ENCODE assay signal across 1 cellular context in the genomic region with DNA sequence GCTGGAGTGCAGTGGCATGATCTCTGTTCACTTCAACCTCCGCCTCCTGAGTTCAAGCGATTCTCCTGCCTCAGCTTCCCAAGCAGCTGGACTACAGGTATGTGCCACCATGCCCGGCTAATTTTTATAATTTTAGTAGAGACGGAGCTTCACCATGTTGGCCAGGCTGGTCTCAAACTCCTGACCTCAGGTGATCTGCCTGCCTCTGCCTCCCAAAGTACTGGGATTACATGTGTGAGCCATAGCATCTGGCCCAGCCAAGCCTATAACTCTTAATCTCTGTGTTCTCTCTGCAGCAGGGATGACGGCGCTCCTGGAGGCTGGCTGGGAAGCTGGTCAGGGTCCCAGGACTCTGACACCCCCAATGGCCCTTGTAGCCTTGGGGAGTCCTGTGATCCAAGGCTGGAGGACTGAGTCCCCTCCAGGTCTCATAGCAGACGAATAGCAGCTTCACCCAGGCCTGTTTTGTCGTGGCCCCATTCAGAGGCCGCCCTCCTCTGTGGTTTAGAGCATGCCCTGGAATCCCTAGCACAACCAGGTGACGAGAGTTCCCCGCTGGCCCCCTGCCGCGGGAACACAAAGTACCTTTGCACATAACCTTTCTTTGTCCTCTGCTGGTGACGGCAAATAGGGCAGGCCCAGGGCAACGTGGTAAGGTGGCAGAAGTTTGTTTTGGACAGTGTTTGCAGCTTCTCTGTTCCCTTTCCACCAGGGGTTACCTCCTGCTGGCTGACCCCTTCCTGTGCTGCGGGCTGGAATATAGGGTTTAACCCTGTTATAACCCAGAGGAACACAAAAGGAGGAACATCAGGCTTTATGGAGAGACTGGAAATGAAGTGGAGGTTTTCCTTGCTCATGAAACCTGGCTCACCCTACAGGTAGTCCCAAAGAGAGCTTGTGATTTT.
TF ChIP-seq lines count a peak whose summit lies in the region.

No MANE protein-coding gene starts in this region.

TF ChIP-seq in HepG2, 621 proteins besides CTCF, POLR2A, EP300 and RAD21 (continued from another document and continues in another):
- TF ChIP-seq HOXA9 (CRISPR knock-in tag; IDR thresholded peaks at IDR 0.05; ENCODE audit: borderline replicate concordance) = no peak
- no peak for TF ChIP-seq ZNF616 (CRISPR knock-in tag; IDR thresholded peaks at IDR 0.05; ENCODE audit: low read depth)
- TF ChIP-seq ZNF883 (CRISPR knock-in tag; IDR thresholded peaks at IDR 0.05; ENCODE audit: not compliant biosample characterization) = peak; percentile 90
- peak; percentile 76 for TF ChIP-seq FOSL2 (CRISPR knock-in tag; IDR thresholded peaks at IDR 0.05)
- peak; percentile 96 for TF ChIP-seq PATZ1 (CRISPR knock-in tag; IDR thresholded peaks at IDR 0.05)
- no peak for TF ChIP-seq ZBTB10 (CRISPR knock-in tag; IDR thresholded peaks at IDR 0.05; ENCODE audit: borderline replicate concordance)
- TF ChIP-seq NKX3-1 (CRISPR knock-in tag; IDR thresholded peaks at IDR 0.05) = no peak
- 0 out of 2 replicates have a peak, but pooled peaks have one; percentile 52 for TF ChIP-seq HBP1 (CRISPR knock-in tag; IDR thresholded peaks at IDR 0.05; ENCODE audit: low read depth)
- peak; percentile 87 for TF ChIP-seq DMAP1 (CRISPR knock-in tag; IDR thresholded peaks at IDR 0.05)
- 0 out of 2 replicates have a peak, but pooled peaks have one; percentile 7 for TF ChIP-seq ZNF337 (CRISPR knock-in tag; IDR thresholded peaks at IDR 0.05; ENCODE audit: borderline replicate concordance, low read depth)
- TF ChIP-seq ZNF670 (CRISPR knock-in tag; IDR thresholded peaks at IDR 0.05; ENCODE audit: borderline replicate concordance) = no peak
- TF ChIP-seq SALL1 (CRISPR knock-in tag; IDR thresholded peaks at IDR 0.05) = peak; percentile 80; the same call in 1 of the 2 replicates
- TF ChIP-seq PAX8 (CRISPR knock-in tag; IDR thresholded peaks at IDR 0.05; ENCODE audit: borderline replicate concordance) = peak; percentile 12; the same call in 1 of the 2 replicates
- TF ChIP-seq, protein P1, sequence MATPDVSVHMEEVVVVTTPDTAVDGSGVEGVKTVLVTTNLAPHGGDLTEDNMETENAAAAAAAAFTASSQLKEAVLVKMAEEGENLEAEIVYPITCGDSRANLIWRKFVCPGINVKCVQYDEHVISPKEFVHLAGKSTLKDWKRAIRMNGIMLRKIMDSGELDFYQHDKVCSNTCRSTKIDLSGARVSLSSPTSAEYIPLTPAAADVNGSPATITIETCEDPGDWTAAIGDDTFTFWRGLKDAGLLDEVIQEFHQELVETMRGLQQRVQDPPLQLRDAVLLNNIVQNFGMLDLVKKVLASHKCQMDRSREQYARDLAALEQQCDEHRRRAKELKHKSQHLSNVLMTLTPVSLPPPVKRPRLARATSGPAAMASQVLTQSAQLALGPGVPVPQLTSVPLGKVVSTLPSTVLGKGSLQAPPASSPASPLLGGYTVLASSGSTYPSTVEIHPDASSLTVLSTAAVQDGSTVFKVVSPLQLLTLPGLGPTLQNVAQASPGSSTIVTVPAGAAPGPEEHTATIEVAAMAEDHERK (CRISPR knock-in tag; IDR thresholded peaks at IDR 0.05; ENCODE audit: low read depth) = no peak
- TF ChIP-seq ZNF3 (CRISPR knock-in tag; IDR thresholded peaks at IDR 0.05) = no peak
- TF ChIP-seq RELA (CRISPR knock-in tag; IDR thresholded peaks at IDR 0.05) = peak; percentile 66; the same call in 1 of the 2 replicates
- TF ChIP-seq ZBTB25 (CRISPR knock-in tag; IDR thresholded peaks at IDR 0.05) = peak; percentile 79
- no peak for TF ChIP-seq TCF7 (IDR thresholded peaks at IDR 0.05; ENCODE audit: low read depth)
- peak; percentile 93 for TF ChIP-seq ZNF263 (CRISPR knock-in tag; IDR thresholded peaks at IDR 0.05)
- TF ChIP-seq ZNF33B (CRISPR knock-in tag; IDR thresholded peaks at IDR 0.05) = peak; percentile 84; the same call in 1 of the 2 replicates
- 0 out of 2 replicates have a peak, but pooled peaks have one; percentile 43 for TF ChIP-seq ZNF253 (CRISPR knock-in tag; IDR thresholded peaks at IDR 0.05; ENCODE audit: borderline replicate concordance)
- TF ChIP-seq ZNF513 (CRISPR knock-in tag; conservative IDR thresholded peaks at IDR 0.05) = no peak
- TF ChIP-seq HNF4A (CRISPR knock-in tag; IDR thresholded peaks at IDR 0.05) = peak; percentile 87
- no peak for TF ChIP-seq KDM5A (IDR thresholded peaks at IDR 0.05; ENCODE audit: borderline replicate concordance, low read length)
- TF ChIP-seq MAZ (IDR thresholded peaks at IDR 0.05; ENCODE audit: borderline replicate concordance, low read depth, low read length) = peak; percentile 47; the same call in 1 of the 2 replicates
- TF ChIP-seq MAZ (CRISPR knock-in tag; IDR thresholded peaks at IDR 0.05; ENCODE audit: low read depth) = no peak
- no peak for TF ChIP-seq HOXA7 (CRISPR knock-in tag; IDR thresholded peaks at IDR 0.05)
- no peak for TF ChIP-seq PLRG1 (conservative IDR thresholded peaks at IDR 0.05)
- TF ChIP-seq TOE1 (CRISPR knock-in tag; IDR thresholded peaks at IDR 0.05) = 0 out of 2 replicates have a peak, but pooled peaks have one; percentile 75
- peak; percentile 95 for TF ChIP-seq SOX5 (CRISPR knock-in tag; IDR thresholded peaks at IDR 0.05; ENCODE audit: borderline replicate concordance)
- TF ChIP-seq, protein P2, sequence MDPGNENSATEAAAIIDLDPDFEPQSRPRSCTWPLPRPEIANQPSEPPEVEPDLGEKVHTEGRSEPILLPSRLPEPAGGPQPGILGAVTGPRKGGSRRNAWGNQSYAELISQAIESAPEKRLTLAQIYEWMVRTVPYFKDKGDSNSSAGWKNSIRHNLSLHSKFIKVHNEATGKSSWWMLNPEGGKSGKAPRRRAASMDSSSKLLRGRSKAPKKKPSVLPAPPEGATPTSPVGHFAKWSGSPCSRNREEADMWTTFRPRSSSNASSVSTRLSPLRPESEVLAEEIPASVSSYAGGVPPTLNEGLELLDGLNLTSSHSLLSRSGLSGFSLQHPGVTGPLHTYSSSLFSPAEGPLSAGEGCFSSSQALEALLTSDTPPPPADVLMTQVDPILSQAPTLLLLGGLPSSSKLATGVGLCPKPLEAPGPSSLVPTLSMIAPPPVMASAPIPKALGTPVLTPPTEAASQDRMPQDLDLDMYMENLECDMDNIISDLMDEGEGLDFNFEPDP (CRISPR knock-in tag; conservative IDR thresholded peaks at IDR 0.05) = no peak
- TF ChIP-seq LCORL (IDR thresholded peaks at IDR 0.05) = no peak
- TF ChIP-seq LCORL (CRISPR knock-in tag; IDR thresholded peaks at IDR 0.05) = peak; percentile 88; the same call in 1 of the 2 replicates
- no peak; the same call in 1 of the 2 replicates for TF ChIP-seq ZSCAN31 (CRISPR knock-in tag; IDR thresholded peaks at IDR 0.05; ENCODE audit: low read depth)
- no peak for TF ChIP-seq ZNF570 (CRISPR knock-in tag; IDR thresholded peaks at IDR 0.05; ENCODE audit: borderline replicate concordance)
- TF ChIP-seq CCAR2 (optimal IDR thresholded peaks at IDR 0.05; ENCODE audit: low read depth, low read length) = no peak
- TF ChIP-seq GTF3A (CRISPR knock-in tag; conservative IDR thresholded peaks at IDR 0.05) = 0 out of 2 replicates have a peak, but pooled peaks have one; percentile 6
- no peak for TF ChIP-seq ZNF891 (CRISPR knock-in tag; IDR thresholded peaks at IDR 0.05)
- peak; percentile 55 for TF ChIP-seq ZFP91 (CRISPR knock-in tag; IDR thresholded peaks at IDR 0.05; ENCODE audit: borderline replicate concordance)
- no peak; the same call in 1 of the 2 replicates for TF ChIP-seq ZFP1 (CRISPR knock-in tag; IDR thresholded peaks at IDR 0.05)
- TF ChIP-seq, protein P3, sequence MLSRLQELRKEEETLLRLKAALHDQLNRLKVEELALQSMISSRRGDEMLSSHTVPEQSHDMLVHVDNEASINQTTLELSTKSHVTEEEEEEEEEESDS (CRISPR knock-in tag; IDR thresholded peaks at IDR 0.05; ENCODE audit: borderline replicate concordance) = 0 out of 2 replicates have a peak, but pooled peaks have one; percentile 75
- TF ChIP-seq FOXC1 (CRISPR knock-in tag; IDR thresholded peaks at IDR 0.05; ENCODE audit: borderline replicate concordance) = peak; percentile 62; the same call in 1 of the 2 replicates
- TF ChIP-seq ZNF382 (CRISPR knock-in tag; IDR thresholded peaks at IDR 0.05; ENCODE audit: borderline replicate concordance) = no peak
- TF ChIP-seq U2AF1 (optimal IDR thresholded peaks at IDR 0.05; ENCODE audit: low read depth, low read length) = no peak
- no peak; the same call in 1 of the 2 replicates for TF ChIP-seq JDP2 (CRISPR knock-in tag; IDR thresholded peaks at IDR 0.05; ENCODE audit: borderline replicate concordance)
- no peak for TF ChIP-seq KAT2B (IDR thresholded peaks at IDR 0.05; ENCODE audit: borderline replicate concordance, low read depth, low read length)
- no peak; the same call in 1 of the 2 replicates for TF ChIP-seq ZKSCAN5 (CRISPR knock-in tag; IDR thresholded peaks at IDR 0.05)
- 0 out of 2 replicates have a peak, but pooled peaks have one; percentile 17 for TF ChIP-seq ZNF678 (CRISPR knock-in tag; IDR thresholded peaks at IDR 0.05)
- TF ChIP-seq RORA (CRISPR knock-in tag; IDR thresholded peaks at IDR 0.05) = no peak
- no peak for TF ChIP-seq MZF1 (CRISPR knock-in tag; IDR thresholded peaks at IDR 0.05; ENCODE audit: borderline replicate concordance)
- no peak for TF ChIP-seq SRSF9 (IDR thresholded peaks at IDR 0.05; ENCODE audit: borderline replicate concordance, insufficient read depth, low read depth, low read length, poor library complexity, severe bottlenecking)
- no peak for TF ChIP-seq NFIB (CRISPR knock-in tag; IDR thresholded peaks at IDR 0.05; ENCODE audit: borderline replicate concordance)
